13 cellular contexts compared by ENCODE assay signal in genomic region chr12:88638956-88639355, GRCh38. TPM values are rescaled to one million over a fixed set of nuclear protein-coding genes. Genes with fewer than 3 reads are reported as not detected.
A peak's percentile ranks its signal among the peaks of the same experiment; 100 is the strongest.
DNase-seq lines count a peak whose midpoint lies in the region; ATAC-seq and TF ChIP-seq lines count a peak whose summit lies in the region.
"Had no signal": no experiment of that assay in that cellular context is flagged by ENCODE, and none has a peak within 500 bp of the region (broad histone marks: within the 10 kb centered on the region; RNA-seq: fewer than 3 reads in every experiment).

No MANE protein-coding gene starts in this region.

- no peaks in the 10 kb centered on the region for H4K20me1 ChIP-seq in mammary epithelial cell (ENCODE audit: insufficient read depth, low read length)

- H3K9me3 ChIP-seq in mammary epithelial cell (replicated peaks; ENCODE audit: insufficient read depth, low read length) (no peaks in the 10 kb centered on the region), mucosa of descending colon (no peaks in the 10 kb centered on the region), uterus (no peaks in the 10 kb centered on the region), ascending aorta (no peaks in the 10 kb centered on the region)

- DNase-seq in mammary epithelial cell (no peak), MCF 10A (ENCODE audit: unreplicated experiment) (no peak), endothelial cell (ENCODE audit: low spot score) (no peak), mucosa of descending colon (no peak), uterus (no peak), NCI-H2081 treated with DMSO at 0.1 percent for 48 hours (lab: John Stamatoyannopoulos, UW) (no peak), ascending aorta (ENCODE audit: low spot score in 2 of 2) (no peak), NCI-H1930 (lab: John Stamatoyannopoulos, UW) (no peak)
- DNase-seq: 8988T; activated T-cell treated with anti-CD3 and anti-CD28 coated beads, Interleukin-2, amount 50 U/mL, for 72 hours; cerebellar nuclear complex; NK-92 treated with Interleukin-12 subunit alpha and Interleukin-12 subunit beta, amount 100 ng/mL, for 24 hours had no signal

- POLR2A ChIA-PET in MCF 10A (lab: Yijun Ruan, JAX), result interaction anchor here (0.6 to 1.4 kb wide), 4 partner anchors 10 to 365 kb away, joined by 3 to 7 read pairs (median 4); no protein-coding TSS in a partner anchor

- H3K4me3 Mint-ChIP-seq in MCF 10A (ENCODE audit: unreplicated experiment) (no peak overlapping the region), endothelial cell (ENCODE audit: unreplicated experiment) (no peak overlapping the region)
- H3K4me3 Mint-ChIP-seq: activated T-cell treated with anti-CD3 and anti-CD28 coated beads, Interleukin-2, amount 50 U/mL, for 72 hours had no signal

- TF ChIP-seq POLR2A in uterus (IDR thresholded peaks at IDR 0.05), result no peak

- no peaks in the 10 kb centered on the region for H3K27me3 Mint-ChIP-seq in MCF 10A (ENCODE audit: insufficient read depth, unreplicated experiment)
- no peaks in the 10 kb centered on the region for H3K27me3 Mint-ChIP-seq in endothelial cell (ENCODE audit: unreplicated experiment)

- no peak overlapping the region for H3K4me3 ChIP-seq in mammary epithelial cell (replicated peaks in 1 of 3; ENCODE audit: insufficient read depth in 1 of 3, low read depth in 2 of 3, low read length in 3 of 3)
- no peak overlapping the region for H3K4me3 ChIP-seq in mucosa of descending colon
- no peak overlapping the region for H3K4me3 ChIP-seq in uterus
- no peak overlapping the region for H3K4me3 ChIP-seq in ascending aorta

- H3K36me3 ChIP-seq in mammary epithelial cell (ENCODE audit: insufficient read depth, low read length), result no peaks in the 10 kb centered on the region
- H3K36me3 ChIP-seq in mucosa of descending colon (ENCODE audit: low read depth), result no peaks in the 10 kb centered on the region
- no peaks in the 10 kb centered on the region for H3K36me3 ChIP-seq in uterus
- no peaks in the 10 kb centered on the region for H3K36me3 ChIP-seq in ascending aorta

- CTCF ChIA-PET in mammary epithelial cell (lab: Charles Lee; ENCODE audit: low non-redundant PET) (no interaction called here), MCF 10A (lab: Yijun Ruan, JAX) (interaction anchor here (1.4 to 2.0 kb wide), 3 partner anchors 10 to 58 kb away, joined by 5 to 10 read pairs (median 8); partner anchors contain the start of gene KITLG)

- no peak for TF ChIP-seq CTCF in mammary epithelial cell (conservative IDR thresholded peaks at IDR 0.05 in 1 of 2, IDR thresholded peaks at IDR 0.05 in 1 of 2; ENCODE audit: extremely low read depth in 1 of 2, insufficient read depth in 1 of 2, low read depth in 1 of 2, low read length in 2 of 2)
- no peak for TF ChIP-seq CTCF in MCF 10A (IDR thresholded peaks at IDR 0.05; ENCODE audit: unreplicated experiment)
- TF ChIP-seq CTCF in endothelial cell (IDR thresholded peaks at IDR 0.05; ENCODE audit: unreplicated experiment), result no peak
- TF ChIP-seq CTCF in mucosa of descending colon (IDR thresholded peaks at IDR 0.05), result no peak
- TF ChIP-seq CTCF in uterus (IDR thresholded peaks at IDR 0.05), result no peak
- TF ChIP-seq CTCF in ascending aorta (IDR thresholded peaks at IDR 0.05), result no peak

- H3K27ac Mint-ChIP-seq in MCF 10A (ENCODE audit: low read depth, unreplicated experiment) (no peak overlapping the region), endothelial cell (ENCODE audit: unreplicated experiment) (peak overlapping the region; percentile 76)
- H3K27ac Mint-ChIP-seq: activated T-cell treated with anti-CD3 and anti-CD28 coated beads, Interleukin-2, amount 50 U/mL, for 72 hours had no signal

- no peaks in the 10 kb centered on the region for H3K9me3 Mint-ChIP-seq in MCF 10A (ENCODE audit: unreplicated experiment)
- no peaks in the 10 kb centered on the region for H3K9me3 Mint-ChIP-seq in endothelial cell (ENCODE audit: unreplicated experiment)
- H3K9me3 Mint-ChIP-seq: activated T-cell treated with anti-CD3 and anti-CD28 coated beads, Interleukin-2, amount 50 U/mL, for 72 hours had no signal

- intact Hi-C loops in mammary epithelial cell (cut with micrococcal nuclease), result loop anchor here (10.0 kb wide), 1 partner anchor 286 kb away; no protein-coding TSS in a partner anchor
- intact Hi-C loops in MCF 10A (cut with micrococcal nuclease), result no loop called here
- intact Hi-C loops in mucosa of descending colon (cut with DNase I, micrococcal nuclease), result no loop called here
- intact Hi-C loops in uterus (cut with DNase I; ENCODE audit: low total_unique reads), result no loop called here
- intact Hi-C loops in ascending aorta (cut with DNase I), result no loop called here

- peak overlapping the region; percentile 50 for H2AFZ ChIP-seq in mammary epithelial cell (ENCODE audit: low read depth, low read length)

- no peak overlapping the region for H3K27ac ChIP-seq in mammary epithelial cell (ENCODE audit: insufficient read depth, low read depth, low read length)
- H3K27ac ChIP-seq in uterus, result peak overlapping the region; percentile 48 to 61
- H3K27ac ChIP-seq in ascending aorta, result peak overlapping the region in 1 of 2 donors; percentile 6
- H3K27ac ChIP-seq: HL-60 had no signal

- no peak overlapping the region for H3K4me2 ChIP-seq in mammary epithelial cell (ENCODE audit: insufficient read depth, low read depth, low read length)

- H3K4me1 ChIP-seq in mammary epithelial cell (ENCODE audit: insufficient read depth, low read length) (no peaks in the 10 kb centered on the region), mucosa of descending colon (ENCODE audit: low read depth) (no peaks in the 10 kb centered on the region), uterus (peaks cover 0 to 6% of the 10 kb centered on the region in 2 donors), ascending aorta (no peaks in the 10 kb centered on the region)

- no peak overlapping the region for H3K9ac ChIP-seq in mammary epithelial cell (ENCODE audit: insufficient read depth, low read length)

- dilution Hi-C loops in mammary epithelial cell (cut with HindIII; ENCODE audit: low sequenced_read_pairs), result no loop called here

- H3K27me3 ChIP-seq in mammary epithelial cell (ENCODE audit: insufficient read depth, low read length) (no peaks in the 10 kb centered on the region), uterus (no peaks in the 10 kb centered on the region), ascending aorta (no peaks in the 10 kb centered on the region)

- 95% methylated on average over 3 of the region's 3 CpGs for WGBS in mammary epithelial cell (ENCODE audit: low coverage, missing lambda C conversion rate)

- BruUV-seq in mammary epithelial cell (replicated peaks; lab: Mats Ljungman, UMichigan) (no TSS peak), MCF 10A (replicated peaks; lab: Mats Ljungman, UMichigan) (no TSS peak)

- no peaks in the 10 kb centered on the region for H3K36me3 Mint-ChIP-seq in MCF 10A (ENCODE audit: insufficient read depth, unreplicated experiment)
- H3K36me3 Mint-ChIP-seq in endothelial cell (ENCODE audit: low read depth, unreplicated experiment), result no peaks in the 10 kb centered on the region

- H3K4me1 Mint-ChIP-seq in MCF 10A (ENCODE audit: insufficient read depth, unreplicated experiment) (peaks cover 9% of the 10 kb centered on the region), endothelial cell (ENCODE audit: unreplicated experiment) (peaks cover 17% of the 10 kb centered on the region)

- in situ Hi-C loops in mammary epithelial cell (cut with MboI; ENCODE audit: low sequenced_read_pairs in 2 of 2), result loop anchor here in 1 of 2 donors (10.0 kb wide), 1 partner anchor 356 kb away; no protein-coding TSS in a partner anchor

- ATAC-seq in mucosa of descending colon, result peak; percentile 23
- ATAC-seq: activated T-cell treated with anti-CD3 and anti-CD28 coated beads, Interleukin-2, amount 50 U/mL, for 72 hours had no signal

- H3K79me2 ChIP-seq in mammary epithelial cell (ENCODE audit: insufficient read depth, low read length), result no peaks in the 10 kb centered on the region

RNA-seq across cellular contexts. Expression of gene KITLG, which starts 58.7 kb away (rescaled TPM):
- 10 to 100 TPM; 26.2 to 45.3 TPM for total RNA-seq in mammary epithelial cell
- polyA plus RNA-seq in mammary epithelial cell, result 15.0 TPM
- polyA minus RNA-seq in mammary epithelial cell, result 30.2 TPM
- total RNA-seq in MCF 10A (2022), result 3.9 and 4.8 TPM in 2 replicates
- 28.3 TPM for total RNA-seq in endothelial cell (ENCODE audit: unreplicated experiment)
- 10 to 100 TPM; 28.5 to 96.2 (median 37.4) TPM for total RNA-seq in mucosa of descending colon
- total RNA-seq in uterus, result 10 to 100 TPM; 19.0 to 51.2 (median 35.8) TPM
- 13.2 TPM for total RNA-seq in ascending aorta
